Comparison of ENCODE assay signal across 16 cellular contexts in genomic region chr19:496333-496634, GRCh38. TPM values are rescaled to one million over a fixed set of nuclear protein-coding genes. Genes with fewer than 3 reads are reported as not detected.
DNase-seq lines count a peak whose midpoint lies in the region; ATAC-seq and TF ChIP-seq lines count a peak whose summit lies in the region.
"Had no signal": no experiment of that assay in that cellular context is flagged by ENCODE, and none has a peak within 500 bp of the region (broad histone marks: within the 10 kb centered on the region; RNA-seq: fewer than 3 reads in every experiment).

TSS of gene MADCAM1 (plus strand) at chr19:496486. CDS start at chr19:496500, 14 bp downstream.

- H3K36me3 Mint-ChIP-seq in Caco-2 (ENCODE audit: insufficient read depth, unreplicated experiment) (peaks cover 15% of the 10 kb centered on the region), T-helper 17 cell (ENCODE audit: low read depth) (peaks cover 3% of the 10 kb centered on the region)
- H3K36me3 Mint-ChIP-seq in activated CD4-positive, alpha-beta T cell treated with anti-CD3 and anti-CD28 coated beads, Interleukin-2, amount 10 ng/mL, durations not matched to agents 7 days and 5 days (ENCODE audit: low read depth), result no peaks in the 10 kb centered on the region
- H3K36me3 Mint-ChIP-seq: activated naive CD4-positive, alpha-beta T cell treated with anti-CD3 and anti-CD28 coated beads, Interleukin-2, amount 10 ng/mL, durations not matched to agents 7 days and 5 days; CD4-positive, CD25-positive, alpha-beta regulatory T cell had no signal

- H4K8ac ChIP-seq in neuronal stem cell (ENCODE audit: low read depth, low read length), result no peak within 1 kb of the TSS

- H3K79me1 ChIP-seq in neuronal stem cell (ENCODE audit: low read depth, low read length), result peaks cover 1% of the 10 kb centered on the region

- H2AK5ac ChIP-seq in neuronal stem cell (ENCODE audit: low read depth, low read length), result peak within 1 kb of the TSS; percentile 88

- H3K27ac Mint-ChIP-seq in Caco-2 (ENCODE audit: unreplicated experiment) (no peak within 1 kb of the TSS), T-helper 17 cell (no peak within 1 kb of the TSS)
- H3K27ac Mint-ChIP-seq in activated CD4-positive, alpha-beta T cell treated with anti-CD3 and anti-CD28 coated beads, Interleukin-2, amount 10 ng/mL, durations not matched to agents 7 days and 5 days, result no peak within 1 kb of the TSS
- H3K27ac Mint-ChIP-seq: activated naive CD4-positive, alpha-beta T cell treated with anti-CD3 and anti-CD28 coated beads, Interleukin-2, amount 10 ng/mL, durations not matched to agents 7 days and 5 days; CD4-positive, CD25-positive, alpha-beta regulatory T cell had no signal

- TF ChIP-seq CTCF in Caco-2 (IDR thresholded peaks at IDR 0.05; ENCODE audit: insufficient read depth in 1 of 2, low read depth in 1 of 2, low read length in 1 of 2, severe bottlenecking in 1 of 2, unreplicated experiment in 1 of 2), result no peak

- H3K27ac ChIP-seq in iPS DF 6.9 (ENCODE audit: low read length) (no peak within 1 kb of the TSS), neuronal stem cell (replicated peaks; ENCODE audit: low read length) (no peak within 1 kb of the TSS)
- H3K27ac ChIP-seq: ascending aorta, lower lobe of right lung, vagina had no signal

- H2BK12ac ChIP-seq in neuronal stem cell (ENCODE audit: low read length), result peak within 1 kb of the TSS; percentile 33

- H3K18ac ChIP-seq in neuronal stem cell (ENCODE audit: low read length), result peak within 1 kb of the TSS; percentile 27

- H2BK15ac ChIP-seq in neuronal stem cell (ENCODE audit: low read length), result no peak within 1 kb of the TSS

- H3K9me3 Mint-ChIP-seq in Caco-2 (ENCODE audit: unreplicated experiment), result peaks cover 11% of the 10 kb centered on the region
- H3K9me3 Mint-ChIP-seq in activated CD4-positive, alpha-beta T cell treated with anti-CD3 and anti-CD28 coated beads, Interleukin-2, amount 10 ng/mL, durations not matched to agents 7 days and 5 days, result peaks cover 5% of the 10 kb centered on the region
- H3K9me3 Mint-ChIP-seq: CD4-positive, CD25-positive, alpha-beta regulatory T cell had no signal

- H3K4me3 Mint-ChIP-seq in Caco-2 (ENCODE audit: unreplicated experiment) (peak within 1 kb of the TSS; percentile 43), T-helper 17 cell (peak within 1 kb of the TSS; percentile 56)
- H3K4me3 Mint-ChIP-seq in activated CD4-positive, alpha-beta T cell treated with anti-CD3 and anti-CD28 coated beads, Interleukin-2, amount 10 ng/mL, durations not matched to agents 7 days and 5 days, result no peak within 1 kb of the TSS
- H3K4me3 Mint-ChIP-seq: activated naive CD4-positive, alpha-beta T cell treated with anti-CD3 and anti-CD28 coated beads, Interleukin-2, amount 10 ng/mL, durations not matched to agents 7 days and 5 days; CD4-positive, CD25-positive, alpha-beta regulatory T cell had no signal

- H3K27me3 ChIP-seq in Caco-2 (replicated peaks; ENCODE audit: control insufficient read depth, insufficient read depth, low read length) (no peaks in the 10 kb centered on the region), iPS DF 6.9 (ENCODE audit: control insufficient read depth, insufficient read depth, low read length) (peaks cover 11% of the 10 kb centered on the region; the same call in 1 of the 2 replicates), neuronal stem cell (ENCODE audit: control insufficient read depth in 3 of 3, insufficient read depth in 3 of 3, low read depth in 1 of 3, low read length in 3 of 3) (peaks cover 15 to 39% (median 24%) of the 10 kb centered on the region in 3 experiments)

- POLR2A ChIA-PET in Caco-2 (lab: Charles Lee), result no interaction called here
- POLR2A ChIA-PET in activated CD4-positive, alpha-beta T cell treated with anti-CD3 and anti-CD28 coated beads, Interleukin-2, amount 10 ng/mL, durations not matched to agents 7 days and 5 days (lab: Charles Lee), result no interaction called here

- ATAC-seq in T-helper 17 cell, result no peak

- CTCF ChIA-PET in Caco-2 (lab: Charles Lee), result interaction anchor here (1.5 kb wide), 1 partner anchor 14 kb away, joined by 4 read pairs; no protein-coding TSS in a partner anchor
- CTCF ChIA-PET in activated CD4-positive, alpha-beta T cell treated with anti-CD3 and anti-CD28 coated beads, Interleukin-2, amount 10 ng/mL, durations not matched to agents 7 days and 5 days (lab: Charles Lee), result interaction anchor here (1.2 to 3.3 kb wide), 4 partner anchors 8 to 114 kb away, joined by 3 to 25 read pairs (median 11); no protein-coding TSS in a partner anchor

- H3K4me2 ChIP-seq in neuronal stem cell (ENCODE audit: insufficient read depth, low read length, poor library complexity, severe bottlenecking), result peak within 1 kb of the TSS; percentile 23

- no peak within 1 kb of the TSS for H2BK120ac ChIP-seq in neuronal stem cell (ENCODE audit: low read depth, low read length)

- H2AFZ ChIP-seq in neuronal stem cell (ENCODE audit: low read length), result peak within 1 kb of the TSS; percentile 70

- no peak for DNase-seq in Caco-2
- no peak for DNase-seq in T-helper 17 cell
- no peak for DNase-seq in iPS DF 6.9 (ENCODE audit: low read depth, low spot score)
- DNase-seq in neuronal stem cell (ENCODE audit: low spot score), result no peak
- no peak for DNase-seq in activated CD4-positive, alpha-beta T cell treated with anti-CD3 and anti-CD28 coated beads, Interleukin-2, amount 10 ng/mL, durations not matched to agents 7 days and 5 days
- no peak for DNase-seq in stimulated activated CD4-positive, alpha-beta T cell treated with anti-CD3 and anti-CD28 coated beads, Interleukin-12 subunit alpha, Interleukin-12 subunit beta, amount 100 ng/mL, for 4 hours
- no peak for DNase-seq in DMS114 treated with DMSO at 0.1 percent for 48 hours (lab: John Stamatoyannopoulos, UW; ENCODE audit: unreplicated experiment)
- DNase-seq in kidney glomerular epithelial cell (lab: John Stamatoyannopoulos, UW), result no peak
- DNase-seq: cerebellar nuclear complex, DMS79 treated with DMSO at 0.1 percent for 48 hours, MM.1S had no signal

- H3K9me3 ChIP-seq in Caco-2, result no peaks in the 10 kb centered on the region
- no peaks in the 10 kb centered on the region for H3K9me3 ChIP-seq in T-helper 17 cell (ENCODE audit: control insufficient read depth, low read length, poor library complexity, severe bottlenecking)
- H3K9me3 ChIP-seq in iPS DF 6.9 (ENCODE audit: control insufficient read depth, insufficient read depth, low read length), result no peaks in the 10 kb centered on the region
- peaks cover 2 to 13% of the 10 kb centered on the region in 2 donors for H3K9me3 ChIP-seq in neuronal stem cell (replicated peaks in 1 of 2; ENCODE audit: control insufficient read depth in 2 of 2, insufficient read depth in 1 of 2, low read depth in 1 of 2, low read length in 2 of 2)
- H3K9me3 ChIP-seq: ascending aorta, lower lobe of right lung, vagina had no signal

- H3K4ac ChIP-seq in neuronal stem cell (ENCODE audit: low read length), result no peak within 1 kb of the TSS

- BruUV-seq in Caco-2 (replicated peaks; lab: Mats Ljungman, UMichigan), result no TSS peak

- no CpG with 5 or more reads among the region's 18 CpGs for WGBS in iPS DF 6.9 (ENCODE audit: insufficient coverage, insufficient read length)
- no CpG with 5 or more reads among the region's 18 CpGs for WGBS in neuronal stem cell (ENCODE audit: extremely low coverage in 2 of 2, insufficient read length in 2 of 2, insufficient replicate concordance in 1 of 2), 2 donors

- peak within 1 kb of the TSS; percentile 24 for H2BK5ac ChIP-seq in neuronal stem cell (ENCODE audit: low read length)

- H3K23ac ChIP-seq in neuronal stem cell (ENCODE audit: low read depth, low read length, poor library complexity), result peak within 1 kb of the TSS; percentile 80

- H3K4me3 ChIP-seq in Caco-2 (ENCODE audit: low read depth, low read length) (peak within 1 kb of the TSS; percentile 40), iPS DF 6.9 (ENCODE audit: low read length) (peak within 1 kb of the TSS; percentile 54; the same call in 1 of the 2 replicates), neuronal stem cell (ENCODE audit: low read length in 2 of 2) (no peak within 1 kb of the TSS)
- H3K4me3 ChIP-seq: lower lobe of right lung, vagina had no signal

- H4K91ac ChIP-seq in neuronal stem cell (ENCODE audit: low read depth, low read length, poor library complexity), result no peak within 1 kb of the TSS

- H3K14ac ChIP-seq in neuronal stem cell (ENCODE audit: low read length), result no peak within 1 kb of the TSS

- no peaks in the 10 kb centered on the region; the same call in 1 of the 2 replicates for H3K4me1 ChIP-seq in Caco-2
- H3K4me1 ChIP-seq in iPS DF 6.9 (ENCODE audit: control insufficient read depth, insufficient read depth, low read length), result peaks cover 5% of the 10 kb centered on the region
- H3K4me1 ChIP-seq in neuronal stem cell (ENCODE audit: control insufficient read depth in 2 of 2, insufficient read depth in 1 of 2, low read depth in 1 of 2, low read length in 2 of 2), result peaks cover 0 to 2% of the 10 kb centered on the region in 2 donors
- H3K4me1 ChIP-seq: lower lobe of right lung had no signal

- H3K27me3 Mint-ChIP-seq in Caco-2 (ENCODE audit: insufficient read depth, unreplicated experiment) (peaks cover 5% of the 10 kb centered on the region), T-helper 17 cell (peaks cover 6% of the 10 kb centered on the region)
- peaks cover 21% of the 10 kb centered on the region for H3K27me3 Mint-ChIP-seq in activated CD4-positive, alpha-beta T cell treated with anti-CD3 and anti-CD28 coated beads, Interleukin-2, amount 10 ng/mL, durations not matched to agents 7 days and 5 days

- peaks cover 14% of the 10 kb centered on the region for H3K4me1 Mint-ChIP-seq in Caco-2 (ENCODE audit: low read depth, unreplicated experiment)
- H3K4me1 Mint-ChIP-seq in T-helper 17 cell, result peaks cover 5% of the 10 kb centered on the region
- H3K4me1 Mint-ChIP-seq in activated CD4-positive, alpha-beta T cell treated with anti-CD3 and anti-CD28 coated beads, Interleukin-2, amount 10 ng/mL, durations not matched to agents 7 days and 5 days, result no peaks in the 10 kb centered on the region

- H3K36me3 ChIP-seq in Caco-2 (ENCODE audit: control insufficient read depth, insufficient read depth, low read length) (no peaks in the 10 kb centered on the region), iPS DF 6.9 (ENCODE audit: control insufficient read depth, insufficient read depth, low read length) (no peaks in the 10 kb centered on the region), neuronal stem cell (replicated peaks in 1 of 2; ENCODE audit: control insufficient read depth in 2 of 2, insufficient read depth in 2 of 2, low read length in 2 of 2) (no peaks in the 10 kb centered on the region)
- H3K36me3 ChIP-seq: ascending aorta, lower lobe of right lung, vagina had no signal

- intact Hi-C loops in Caco-2 (cut with micrococcal nuclease; ENCODE audit: unreplicated experiment), result no loop called here

- H3K9ac ChIP-seq in neuronal stem cell (ENCODE audit: low read depth, low read length, poor library complexity), result no peak within 1 kb of the TSS

RNA-seq across cellular contexts. Expression of gene MADCAM1, which starts in this region (rescaled TPM):
- total RNA-seq in Caco-2 (2022) (0.73 and 1.3 TPM in 2 replicates), T-helper 17 cell (under 1 TPM; 0.15 to 0.31 TPM)
- polyA plus RNA-seq in neuronal stem cell (2013, experiment 1 of 2), result 0.89 TPM
- polyA plus RNA-seq in neuronal stem cell (2013, experiment 2 of 2), result 0.91 TPM
- under 1 TPM in 1 of 2 experiments, not detected in 1; 0.15 TPM for total RNA-seq in activated CD4-positive, alpha-beta T cell treated with anti-CD3 and anti-CD28 coated beads, Interleukin-2, amount 10 ng/mL, durations not matched to agents 7 days and 5 days
- total RNA-seq: ascending aorta had no signal

Comparison
In these comparisons a context has a peak if more than half of its experiments do, and no peak if none do; other contexts are left out.
1. H3K4me3 ChIP-seq: peak in Caco-2 (single experiment) and iPS DF 6.9 (single experiment); none in neuronal stem cell (0 of 2).